In the genomic region with DNA sequence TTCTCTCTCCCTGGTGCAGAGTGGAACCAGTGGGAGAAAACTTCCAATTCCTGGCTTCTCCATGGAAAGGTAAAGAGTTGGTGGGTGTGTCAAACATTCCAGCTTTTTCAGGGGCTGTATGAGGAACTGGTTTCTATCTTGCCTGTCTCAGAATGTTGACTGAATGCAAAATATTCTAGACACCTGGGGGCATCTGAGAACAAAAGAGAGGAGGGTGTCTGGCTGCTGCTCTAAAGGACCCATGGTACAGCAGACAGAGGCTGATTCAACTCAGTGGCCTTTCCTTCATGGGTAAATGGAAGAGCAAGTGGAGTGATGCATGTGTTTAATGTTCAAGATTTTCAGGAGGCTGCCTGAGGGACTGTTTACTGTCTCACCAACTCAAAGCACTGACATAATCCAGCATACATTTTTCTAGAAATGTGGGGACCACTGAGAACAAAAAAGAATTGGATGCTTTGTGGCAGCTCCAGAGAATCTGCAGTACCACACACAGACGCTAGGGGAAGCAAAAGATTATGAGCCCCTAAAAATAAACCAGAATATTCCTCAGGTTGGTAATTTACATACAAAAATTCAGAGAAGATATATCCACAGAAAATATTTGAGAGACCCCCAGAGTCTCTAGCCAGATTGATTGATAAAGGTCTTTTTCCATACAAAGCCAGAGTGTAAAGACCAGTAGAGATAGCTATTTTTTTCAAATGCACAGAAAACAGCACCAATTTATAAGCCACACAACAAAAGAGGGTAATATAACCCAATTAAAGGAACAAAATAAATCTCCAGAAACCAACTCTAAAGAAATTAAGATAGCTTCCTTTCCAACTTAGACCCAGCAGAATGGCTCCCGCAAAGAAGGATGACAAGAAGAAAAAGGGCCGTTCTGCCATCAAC, we compare ENCODE assay signal across 10 cellular contexts. TPM values are rescaled to one million over a fixed set of nuclear protein-coding genes. Genes with fewer than 3 reads are reported as not detected.
DNase-seq lines count a peak whose midpoint lies in the region; ATAC-seq, FAIRE-seq and TF ChIP-seq lines count a peak whose summit lies in the region.
"Had no signal": no experiment of that assay in that cellular context is flagged by ENCODE, and none has a peak within 500 bp of the region (broad histone marks: within the 10 kb centered on the region; RNA-seq: fewer than 3 reads in every experiment).

No MANE protein-coding gene starts in this region.

- no peaks in the 10 kb centered on the region for H3K27me3 Mint-ChIP-seq in activated T-helper 17 cell treated with anti-CD3 and anti-CD28 coated beads, Interleukin-2, amount 50 U/mL, for 72 hours

- H3K27ac ChIP-seq in Karpas-422 (ENCODE audit: low read length) (no peak overlapping the region), osteoblast (ENCODE audit: low read depth, low read length) (no peak overlapping the region)

- H3K9ac ChIP-seq in Karpas-422 (ENCODE audit: low read length): no peak overlapping the region

- DNase-seq in Karpas-422: peak; percentile 51
- DNase-seq in dermis microvascular lymphatic vessel endothelial cell (ENCODE audit: low read depth in 2 of 2): peak; percentile 1 to 7
- DNase-seq in osteoblast (ENCODE audit: insufficient read length, low spot score, missing footprints): peak; percentile 5
- DNase-seq in effector CD4-positive, alpha-beta T cell: no peak
- DNase-seq in NCI-H1417 treated with DMSO at 0.1 percent for 48 hours (lab: John Stamatoyannopoulos, UW): no peak
- DNase-seq: immature natural killer cell, NCI-H2081 treated with DMSO at 0.1 percent for 48 hours had no signal

- H4K20me1 ChIP-seq in Karpas-422 (ENCODE audit: insufficient read depth, low read depth, low read length) (no peaks in the 10 kb centered on the region), osteoblast (ENCODE audit: insufficient read depth, low read length) (no peaks in the 10 kb centered on the region)

- peak; percentile 68 for TF ChIP-seq CTCF in osteoblast (IDR thresholded peaks at IDR 0.05; ENCODE audit: extremely low read depth, low read depth, low read length)

- H3K4me3 Mint-ChIP-seq in activated T-helper 17 cell treated with anti-CD3 and anti-CD28 coated beads, Interleukin-2, amount 50 U/mL, for 72 hours: no peak overlapping the region
- H3K4me3 Mint-ChIP-seq: immature natural killer cell had no signal

- peak; percentile 33 for FAIRE-seq in G401.6 (lab: Jason Lieb, UNC)
- FAIRE-seq: GM19239 had no signal

- H3K79me2 ChIP-seq in Karpas-422 (ENCODE audit: low read length) (no peaks in the 10 kb centered on the region), osteoblast (ENCODE audit: insufficient read depth, low read length) (no peaks in the 10 kb centered on the region)

- H3K27ac Mint-ChIP-seq in activated T-helper 17 cell treated with anti-CD3 and anti-CD28 coated beads, Interleukin-2, amount 50 U/mL, for 72 hours: no peak overlapping the region
- H3K27ac Mint-ChIP-seq: immature natural killer cell had no signal

- H3K4me1 Mint-ChIP-seq in activated T-helper 17 cell treated with anti-CD3 and anti-CD28 coated beads, Interleukin-2, amount 50 U/mL, for 72 hours: no peaks in the 10 kb centered on the region
- H3K4me1 Mint-ChIP-seq: immature natural killer cell had no signal

- no peaks in the 10 kb centered on the region for H3K9me2 ChIP-seq in Karpas-422 (replicated peaks; ENCODE audit: insufficient read depth, low read length)

- H3K36me3 Mint-ChIP-seq in activated T-helper 17 cell treated with anti-CD3 and anti-CD28 coated beads, Interleukin-2, amount 50 U/mL, for 72 hours (ENCODE audit: low read depth): no peaks in the 10 kb centered on the region
- H3K36me3 Mint-ChIP-seq: immature natural killer cell had no signal

- ATAC-seq in activated T-helper 17 cell treated with anti-CD3 and anti-CD28 coated beads, Interleukin-2, amount 50 U/mL, for 72 hours (replicated peaks): no peak

- H3K4me3 ChIP-seq in Karpas-422 (ENCODE audit: low read length) (no peak overlapping the region), osteoblast (ENCODE audit: insufficient read depth, low read length) (no peak overlapping the region)

- H3K27me3 ChIP-seq in Karpas-422 (ENCODE audit: low read length) (no peaks in the 10 kb centered on the region), osteoblast (ENCODE audit: insufficient read depth, low read length) (no peaks in the 10 kb centered on the region)

- peaks cover 13% of the 10 kb centered on the region for H3K9me3 Mint-ChIP-seq in activated T-helper 17 cell treated with anti-CD3 and anti-CD28 coated beads, Interleukin-2, amount 50 U/mL, for 72 hours

- H3K4me1 ChIP-seq in Karpas-422 (ENCODE audit: low read length) (no peaks in the 10 kb centered on the region), osteoblast (ENCODE audit: insufficient read depth, low read length) (no peaks in the 10 kb centered on the region)

- H3K36me3 ChIP-seq in Karpas-422 (ENCODE audit: insufficient read depth, low read length) (no peaks in the 10 kb centered on the region), osteoblast (ENCODE audit: insufficient read depth, low read length) (no peaks in the 10 kb centered on the region)

- H3K9me3 ChIP-seq in Karpas-422 (ENCODE audit: low read length): peaks cover 4% of the 10 kb centered on the region; the same call in 1 of the 2 replicates
- no peaks in the 10 kb centered on the region for H3K9me3 ChIP-seq in osteoblast (ENCODE audit: low read depth, low read length)

- H3K4me2 ChIP-seq in Karpas-422 (ENCODE audit: low read depth, low read length, poor library complexity, severe bottlenecking) (no peak overlapping the region), osteoblast (ENCODE audit: insufficient read depth, low read length) (no peak overlapping the region)

- H2AFZ ChIP-seq in Karpas-422 (ENCODE audit: low read length): no peak overlapping the region
- no peak overlapping the region for H2AFZ ChIP-seq in osteoblast (ENCODE audit: low read length)

RNA-seq across cellular contexts. Expression of gene STARD8, which starts 48.0 kb away (rescaled TPM):
- total RNA-seq in Karpas-422 (2014; rRNA removed; shearing (Covaris generic); ENCODE audit: low replicate concordance): 0.36 TPM in 1 of 2 replicates, not detected in the other
- total RNA-seq in dermis microvascular lymphatic vessel endothelial cell: 20.0 and 44.5 TPM in 2 replicates
- 1.4 and 1.5 TPM in 2 replicates for total RNA-seq in osteoblast
- 1 to 10 TPM in 1 of 2 donors, under 1 TPM in 1; 0.52 to 1.8 TPM for total RNA-seq in activated T-helper 17 cell treated with anti-CD3 and anti-CD28 coated beads, Interleukin-2, amount 50 U/mL, for 72 hours

Comparison
In these comparisons a context has a peak if more than half of its experiments do, and no peak if none do; other contexts are left out.
1. DNase-seq: peak in Karpas-422 (single experiment), dermis microvascular lymphatic vessel endothelial cell (2 of 2) and osteoblast (single experiment); none in effector CD4-positive, alpha-beta T cell (single experiment) and NCI-H1417 treated with DMSO at 0.1 percent for 48 hours (single experiment).